ENCODE assay signal across 19 cellular contexts in the genomic region with DNA sequence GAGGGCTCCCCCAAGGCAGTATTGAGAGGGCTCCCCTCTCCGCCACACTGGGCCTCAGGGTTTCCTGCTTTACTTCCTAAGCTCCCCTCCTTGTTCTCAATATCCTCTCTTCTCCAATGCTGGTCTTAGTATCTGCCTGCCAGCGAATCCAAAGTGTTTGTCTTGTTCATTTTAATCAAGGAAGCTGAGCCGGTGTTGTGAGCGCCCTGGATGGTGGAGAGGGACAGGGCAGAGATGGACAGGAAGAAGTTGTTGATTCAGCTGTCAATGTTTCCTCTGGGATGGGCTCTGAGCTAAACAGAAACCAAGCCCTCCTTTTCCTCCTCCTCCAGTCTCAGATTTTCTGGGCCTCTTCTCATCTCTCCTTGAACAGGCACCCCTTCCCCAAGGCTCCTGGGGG. TPM values are rescaled to one million over a fixed set of nuclear protein-coding genes. Genes with fewer than 3 reads are reported as not detected.
DNase-seq lines count a peak whose midpoint lies in the region; ATAC-seq and TF ChIP-seq lines count a peak whose summit lies in the region.
"Had no signal": no experiment of that assay in that cellular context is flagged by ENCODE, and none has a peak within 500 bp of the region (broad histone marks: within the 10 kb centered on the region; RNA-seq: fewer than 3 reads in every experiment).

No MANE protein-coding gene starts in this region.

- ATAC-seq in central memory CD8-positive, alpha-beta T cell (replicated peaks; ENCODE audit: extremely low read depth, poor library complexity, severe bottlenecking): no peak
- no peak for ATAC-seq in GM18520 (IDR thresholded peaks at IDR 0.05; ENCODE audit: unreplicated experiment)
- ATAC-seq: activated CD4-positive, alpha-beta T cell treated with anti-CD3 and anti-CD28 coated beads for 36 hours had no signal

- H3K4me1 Mint-ChIP-seq in central memory CD8-positive, alpha-beta T cell: no peaks in the 10 kb centered on the region
- H3K4me1 Mint-ChIP-seq in nephron progenitor cell (peaks cover 58% of the 10 kb centered on the region), type B pancreatic cell (ENCODE audit: unreplicated experiment) (peaks cover 49% of the 10 kb centered on the region)

- peak overlapping the region; percentile 22 for H3K27ac Mint-ChIP-seq in central memory CD8-positive, alpha-beta T cell (ENCODE audit: low read depth)
- H3K27ac Mint-ChIP-seq in nephron progenitor cell: peak overlapping the region; percentile 87
- H3K27ac Mint-ChIP-seq in type B pancreatic cell: no peak overlapping the region
- H3K27ac Mint-ChIP-seq: activated CD4-positive, alpha-beta T cell treated with anti-CD3 and anti-CD28 coated beads for 36 hours had no signal

- DNase-seq in DMS153 (lab: John Stamatoyannopoulos, UW) (peak; percentile 43), DMS153 treated with DMSO at 0.1 percent for 48 hours (lab: John Stamatoyannopoulos, UW; ENCODE audit: unreplicated experiment) (no peak), nephron progenitor cell (no peak), type B pancreatic cell (ENCODE audit: extremely low spot score, unreplicated experiment) (no peak), KG1 (lab: John Stamatoyannopoulos, UW) (no peak)
- no peak for DNase-seq in central memory CD8-positive, alpha-beta T cell (ENCODE audit: low spot score in 2 of 2)
- DNase-seq in activated CD4-positive, CD25-positive, alpha-beta regulatory T cell treated with anti-CD3 and anti-CD28 coated beads, Interleukin-2, amount 50 U/mL, for 72 hours: no peak
- DNase-seq: activated CD4-positive, alpha-beta T cell treated with anti-CD3 and anti-CD28 coated beads for 36 hours; activated CD8-positive, alpha-beta memory T cell treated with anti-CD3 and anti-CD28 coated beads, Interleukin-2, amount 50 U/mL, for 48 hours; anterior cingulate cortex; C1 segment of cervical spinal cord; DMS79; NCI-H1436; right lobe of liver; stimulated activated CD4-positive, alpha-beta T cell treated with anti-CD3 and anti-CD28 coated beads, Interleukin-4, amount 100 ng/mL, for 24 hours; stimulated activated CD8-positive, alpha-beta memory T cell treated with anti-CD3 and anti-CD28 coated beads, Interleukin-4, amount 100 ng/mL, for 48 hours; T1000 had no signal

- peaks cover 9% of the 10 kb centered on the region for H3K27me3 Mint-ChIP-seq in central memory CD8-positive, alpha-beta T cell
- H3K27me3 Mint-ChIP-seq in nephron progenitor cell (ENCODE audit: low read depth, poor library complexity) (peaks cover 10% of the 10 kb centered on the region), type B pancreatic cell (no peaks in the 10 kb centered on the region)
- H3K27me3 Mint-ChIP-seq: activated CD4-positive, alpha-beta T cell treated with anti-CD3 and anti-CD28 coated beads for 36 hours had no signal

- peaks cover 2% of the 10 kb centered on the region for H3K36me3 Mint-ChIP-seq in central memory CD8-positive, alpha-beta T cell (ENCODE audit: insufficient read depth)
- H3K36me3 Mint-ChIP-seq in nephron progenitor cell (ENCODE audit: low read depth) (peaks cover 46% of the 10 kb centered on the region), type B pancreatic cell (peaks cover 12% of the 10 kb centered on the region)

- no peaks in the 10 kb centered on the region for H3K9me3 Mint-ChIP-seq in central memory CD8-positive, alpha-beta T cell
- peaks cover 45% of the 10 kb centered on the region for H3K9me3 Mint-ChIP-seq in nephron progenitor cell
- peaks cover 5% of the 10 kb centered on the region for H3K9me3 Mint-ChIP-seq in type B pancreatic cell

- H3K4me3 Mint-ChIP-seq in central memory CD8-positive, alpha-beta T cell: no peak overlapping the region
- H3K4me3 Mint-ChIP-seq in nephron progenitor cell (peak overlapping the region; percentile 41), type B pancreatic cell (peak overlapping the region; percentile 25)
- H3K4me3 Mint-ChIP-seq: activated CD4-positive, alpha-beta T cell treated with anti-CD3 and anti-CD28 coated beads for 36 hours had no signal

- TF ChIP-seq CTCF in nephron progenitor cell (IDR thresholded peaks at IDR 0.05) (no peak), type B pancreatic cell (conservative IDR thresholded peaks at IDR 0.05) (no peak)

RNA-seq across cellular contexts. Expression of a gene that starts 5.4 kb away (rescaled TPM):
- total RNA-seq in type B pancreatic cell (ENCODE audit: low replicate concordance): 7.5 and 30.5 TPM in 2 replicates
- total RNA-seq: SK-MEL-5 had no signal

RNA-seq across cellular contexts. Expression of a gene that starts 55.6 kb away (rescaled TPM):
- 49.9 and 62.0 TPM in 2 replicates for total RNA-seq in type B pancreatic cell (ENCODE audit: low replicate concordance)
